In genomic region chr6:579339-579738, GRCh38 we compare ENCODE assay signal across 13 cellular contexts.
DNase-seq lines count a peak whose midpoint lies in the region; ATAC-seq and TF ChIP-seq lines count a peak whose summit lies in the region.
"Had no signal": no experiment of that assay in that cellular context is flagged by ENCODE, and none has a peak within 500 bp of the region (broad histone marks: within the 10 kb centered on the region; RNA-seq: fewer than 3 reads in every experiment).

No MANE protein-coding gene starts in this region.

- no peak for ATAC-seq in GM18907 (IDR thresholded peaks at IDR 0.05; ENCODE audit: unreplicated experiment)

- DNase-seq in EH (ENCODE audit: low read depth) (peak; percentile 51), NCI-H460 (ENCODE audit: extremely low read depth, low read depth) (peak; percentile 15), choroid plexus epithelial cell (ENCODE audit: low read depth) (peak; percentile 74), hippocampal formation (lab: John Stamatoyannopoulos, UW) (no peak), NCI-H345 (lab: John Stamatoyannopoulos, UW) (no peak)
- no peak for DNase-seq in activated CD4-positive, alpha-beta T cell treated with anti-CD3 and anti-CD28 coated beads for 1 hour
- DNase-seq: activated effector memory CD4-positive, alpha-beta T cell treated with Interleukin-2 at 50 U/mL for 16 hours; DMS79 treated with DMSO at 0.1 percent for 48 hours; effector CD4-positive, alpha-beta T cell; posterior cingulate gyrus; T-helper 2 cell had no signal

- no peak overlapping the region for H3K4me3 ChIP-seq in choroid plexus epithelial cell (ENCODE audit: low read depth, low read length)

- peak; percentile 61 for TF ChIP-seq CTCF in 22Rv1 (IDR thresholded peaks at IDR 0.05)
- peak; percentile 71 for TF ChIP-seq CTCF in choroid plexus epithelial cell (conservative IDR thresholded peaks at IDR 0.05; ENCODE audit: low read depth, low read length)

- H3K27ac ChIP-seq in 22Rv1: no peak overlapping the region

Comparison
In these comparisons a context has a peak if more than half of its experiments do, and no peak if none do; other contexts are left out.
1. DNase-seq: peak in EH (single experiment), NCI-H460 (single experiment) and choroid plexus epithelial cell (single experiment); none in hippocampal formation (0 of 2), NCI-H345 (single experiment) and activated CD4-positive, alpha-beta T cell treated with anti-CD3 and anti-CD28 coated beads for 1 hour (single experiment).